Comparison of ENCODE assay signal across 19 cellular contexts in genomic region chrX:52983526-52983925, GRCh38. TPM values are rescaled to one million over a fixed set of nuclear protein-coding genes. Genes with fewer than 3 reads are reported as not detected.
DNase-seq lines count a peak whose midpoint lies in the region; ATAC-seq and TF ChIP-seq lines count a peak whose summit lies in the region.
"Had no signal": no experiment of that assay in that cellular context is flagged by ENCODE, and none has a peak within 500 bp of the region (broad histone marks: within the 10 kb centered on the region; RNA-seq: fewer than 3 reads in every experiment).

No MANE protein-coding gene starts in this region.

- DNase-seq in SJSA1 (ENCODE audit: low read depth in 1 of 2, low spot score in 2 of 2) (peak in 1 of 2 experiments; percentile 25), esophagus muscularis mucosa (ENCODE audit: extremely low spot score) (no peak), nephron progenitor cell (no peak), tibial nerve (ENCODE audit: low spot score in 2 of 2) (no peak), DMS114 treated with DMSO at 0.1 percent for 48 hours (lab: John Stamatoyannopoulos, UW; ENCODE audit: unreplicated experiment) (no peak), T-helper 17 cell (no peak), NCI-H524 treated with DMSO at 0.1 percent for 48 hours (lab: John Stamatoyannopoulos, UW) (no peak)
- DNase-seq: activated CD4-positive, alpha-beta T cell treated with anti-CD3 and anti-CD28 coated beads for 1 hour; activated effector memory CD4-positive, alpha-beta T cell treated with anti-CD3 and anti-CD28 coated beads, Interleukin-2, amount 50 U/mL, for 16 hours; Calu3; gastrocnemius medialis; KBM-7; left cardiac atrium; NCI-H1694; pancreas; stimulated activated CD4-positive, alpha-beta T cell treated with anti-CD3 and anti-CD28 coated beads, Interleukin-4, amount 100 ng/mL, for 4 hours; SW 1271 had no signal

- H3K4me1 Mint-ChIP-seq in nephron progenitor cell (peaks cover 23% of the 10 kb centered on the region), T-helper 17 cell (no peaks in the 10 kb centered on the region)

- TF ChIP-seq EP300 in esophagus muscularis mucosa (IDR thresholded peaks at IDR 0.05) (no peak), tibial nerve (IDR thresholded peaks at IDR 0.05) (no peak)

- H3K9me3 Mint-ChIP-seq in nephron progenitor cell, result peaks cover 28% of the 10 kb centered on the region

- H3K36me3 Mint-ChIP-seq in nephron progenitor cell (ENCODE audit: low read depth) (no peaks in the 10 kb centered on the region), T-helper 17 cell (ENCODE audit: low read depth) (no peaks in the 10 kb centered on the region)

- no peak overlapping the region for H3K4me3 ChIP-seq in SJSA1
- peak overlapping the region; percentile 12 to 33 (median 28) for H3K4me3 ChIP-seq in esophagus muscularis mucosa
- peak overlapping the region in 2 of 4 donors; percentile 7 to 23 for H3K4me3 ChIP-seq in tibial nerve
- H3K4me3 ChIP-seq: gastrocnemius medialis, HAP-1, pancreas had no signal

- H3K4me3 Mint-ChIP-seq in nephron progenitor cell (peak overlapping the region; percentile 79), T-helper 17 cell (no peak overlapping the region)

- H3K27ac Mint-ChIP-seq in nephron progenitor cell (peak overlapping the region; percentile 98), T-helper 17 cell (no peak overlapping the region)

- 53% methylated on average over 5 of the region's 5 CpGs for WGBS in esophagus muscularis mucosa
- WGBS in tibial nerve, 2 donors, result 15 to 42% methylated on average over 5 of the region's 5 CpGs

- TF ChIP-seq POLR2A in esophagus muscularis mucosa (IDR thresholded peaks at IDR 0.05; ENCODE audit: low read depth) (no peak), tibial nerve (IDR thresholded peaks at IDR 0.05) (no peak)

- intact Hi-C loops in esophagus muscularis mucosa (cut with DNase I), result no loop called here

- TF ChIP-seq CTCF in esophagus muscularis mucosa (IDR thresholded peaks at IDR 0.05) (no peak), nephron progenitor cell (IDR thresholded peaks at IDR 0.05) (no peak), tibial nerve (IDR thresholded peaks at IDR 0.05) (no peak)

- H3K9me3 ChIP-seq in SJSA1 (replicated peaks) (no peaks in the 10 kb centered on the region), esophagus muscularis mucosa (no peaks in the 10 kb centered on the region), tibial nerve (no peaks in the 10 kb centered on the region), T-helper 17 cell (ENCODE audit: control insufficient read depth, low read length, poor library complexity, severe bottlenecking) (no peaks in the 10 kb centered on the region)
- H3K9me3 ChIP-seq: gastrocnemius medialis, HAP-1, pancreas had no signal

- ATAC-seq in T-helper 17 cell, result no peak
- no peak for ATAC-seq in GM18517 (IDR thresholded peaks at IDR 0.05; ENCODE audit: unreplicated experiment)
- ATAC-seq: gastrocnemius medialis, pancreas had no signal

- H3K36me3 ChIP-seq in SJSA1 (no peaks in the 10 kb centered on the region), esophagus muscularis mucosa (no peaks in the 10 kb centered on the region), tibial nerve (no peaks in the 10 kb centered on the region)
- H3K36me3 ChIP-seq: gastrocnemius medialis, HAP-1, pancreas had no signal

- H3K27me3 ChIP-seq in SJSA1 (replicated peaks) (no peaks in the 10 kb centered on the region), esophagus muscularis mucosa (no peaks in the 10 kb centered on the region), tibial nerve (peaks cover 0 to 40% of the 10 kb centered on the region in 2 donors)
- H3K27me3 ChIP-seq: gastrocnemius medialis had no signal

- peak overlapping the region; percentile 37; the same call in 1 of the 2 replicates for H3K27ac ChIP-seq in SJSA1
- H3K27ac ChIP-seq in esophagus muscularis mucosa (replicated peaks in 1 of 4), result peak overlapping the region; percentile 57 to 71 (median 68)
- peak overlapping the region in 3 of 4 donors; percentile 26 to 75 (median 62) for H3K27ac ChIP-seq in tibial nerve
- H3K27ac ChIP-seq: gastrocnemius medialis, pancreas had no signal

- H3K4me1 ChIP-seq in SJSA1 (replicated peaks), result peaks cover 32% of the 10 kb centered on the region
- H3K4me1 ChIP-seq in esophagus muscularis mucosa, result peaks cover 0 to 33% (median 15%) of the 10 kb centered on the region in 4 donors
- peaks cover 0 to 41% (median 4%) of the 10 kb centered on the region in 4 donors for H3K4me1 ChIP-seq in tibial nerve
- H3K4me1 ChIP-seq: HAP-1, pancreas had no signal

- H3K27me3 Mint-ChIP-seq in nephron progenitor cell (ENCODE audit: low read depth, poor library complexity) (peaks cover 9% of the 10 kb centered on the region), T-helper 17 cell (no peaks in the 10 kb centered on the region)

RNA-seq across cellular contexts. Expression of gene FAM156A, which starts 25.2 kb away (rescaled TPM):
- 14.1 and 15.0 TPM in 2 replicates for total RNA-seq in SJSA1 (2014; rRNA removed; shearing (Covaris generic))
- 10 to 100 TPM in 1 of 4 donors, 1 to 10 TPM in 3; 8.0 to 14.5 (median 8.8) TPM for total RNA-seq in esophagus muscularis mucosa
- 10 to 100 TPM; 14.9 to 89.4 (median 32.9) TPM for total RNA-seq in tibial nerve
- 10 to 100 TPM; 10.0 to 13.7 TPM for total RNA-seq in T-helper 17 cell
